In genomic region chr4:77706717-77707116, GRCh38 we compare ENCODE assay signal across 2 cellular contexts.
TF ChIP-seq lines count a peak whose summit lies in the region.

No MANE protein-coding gene starts in this region.

TF ChIP-seq in GM23338, 12 proteins besides CTCF, POLR2A, EP300 and RAD21:
- no peak for TF ChIP-seq EZH2 (IDR thresholded peaks at IDR 0.05; ENCODE audit: low read depth, unreplicated experiment)
- no peak for TF ChIP-seq ZNF462 (CRISPR knock-in tag; IDR thresholded peaks at IDR 0.05)
- TF ChIP-seq STAT1 (IDR thresholded peaks at IDR 0.05; ENCODE audit: unreplicated experiment), result no peak
- TF ChIP-seq POLR2AphosphoS5 (IDR thresholded peaks at IDR 0.05; ENCODE audit: low read depth), result no peak
- TF ChIP-seq ZNF331 (CRISPR knock-in tag; IDR thresholded peaks at IDR 0.05; ENCODE audit: low read depth), result no peak
- no peak for TF ChIP-seq EZH2phosphoT487 (IDR thresholded peaks at IDR 0.05; ENCODE audit: unreplicated experiment)
- no peak for TF ChIP-seq ZNF114 (CRISPR knock-in tag; IDR thresholded peaks at IDR 0.05)
- no peak for TF ChIP-seq NANOG (IDR thresholded peaks at IDR 0.05; ENCODE audit: borderline replicate concordance)
- no peak for TF ChIP-seq JUNB (IDR thresholded peaks at IDR 0.05; ENCODE audit: unreplicated experiment)
- TF ChIP-seq CREB1 (CRISPR knock-in tag; IDR thresholded peaks at IDR 0.05; ENCODE audit: low read depth), result no peak
- TF ChIP-seq, protein P1, sequence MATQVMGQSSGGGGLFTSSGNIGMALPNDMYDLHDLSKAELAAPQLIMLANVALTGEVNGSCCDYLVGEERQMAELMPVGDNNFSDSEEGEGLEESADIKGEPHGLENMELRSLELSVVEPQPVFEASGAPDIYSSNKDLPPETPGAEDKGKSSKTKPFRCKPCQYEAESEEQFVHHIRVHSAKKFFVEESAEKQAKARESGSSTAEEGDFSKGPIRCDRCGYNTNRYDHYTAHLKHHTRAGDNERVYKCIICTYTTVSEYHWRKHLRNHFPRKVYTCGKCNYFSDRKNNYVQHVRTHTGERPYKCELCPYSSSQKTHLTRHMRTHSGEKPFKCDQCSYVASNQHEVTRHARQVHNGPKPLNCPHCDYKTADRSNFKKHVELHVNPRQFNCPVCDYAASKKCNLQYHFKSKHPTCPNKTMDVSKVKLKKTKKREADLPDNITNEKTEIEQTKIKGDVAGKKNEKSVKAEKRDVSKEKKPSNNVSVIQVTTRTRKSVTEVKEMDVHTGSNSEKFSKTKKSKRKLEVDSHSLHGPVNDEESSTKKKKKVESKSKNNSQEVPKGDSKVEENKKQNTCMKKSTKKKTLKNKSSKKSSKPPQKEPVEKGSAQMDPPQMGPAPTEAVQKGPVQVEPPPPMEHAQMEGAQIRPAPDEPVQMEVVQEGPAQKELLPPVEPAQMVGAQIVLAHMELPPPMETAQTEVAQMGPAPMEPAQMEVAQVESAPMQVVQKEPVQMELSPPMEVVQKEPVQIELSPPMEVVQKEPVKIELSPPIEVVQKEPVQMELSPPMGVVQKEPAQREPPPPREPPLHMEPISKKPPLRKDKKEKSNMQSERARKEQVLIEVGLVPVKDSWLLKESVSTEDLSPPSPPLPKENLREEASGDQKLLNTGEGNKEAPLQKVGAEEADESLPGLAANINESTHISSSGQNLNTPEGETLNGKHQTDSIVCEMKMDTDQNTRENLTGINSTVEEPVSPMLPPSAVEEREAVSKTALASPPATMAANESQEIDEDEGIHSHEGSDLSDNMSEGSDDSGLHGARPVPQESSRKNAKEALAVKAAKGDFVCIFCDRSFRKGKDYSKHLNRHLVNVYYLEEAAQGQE (IDR thresholded peaks at IDR 0.05; ENCODE audit: unreplicated experiment), result no peak
- TF ChIP-seq, protein P2, sequence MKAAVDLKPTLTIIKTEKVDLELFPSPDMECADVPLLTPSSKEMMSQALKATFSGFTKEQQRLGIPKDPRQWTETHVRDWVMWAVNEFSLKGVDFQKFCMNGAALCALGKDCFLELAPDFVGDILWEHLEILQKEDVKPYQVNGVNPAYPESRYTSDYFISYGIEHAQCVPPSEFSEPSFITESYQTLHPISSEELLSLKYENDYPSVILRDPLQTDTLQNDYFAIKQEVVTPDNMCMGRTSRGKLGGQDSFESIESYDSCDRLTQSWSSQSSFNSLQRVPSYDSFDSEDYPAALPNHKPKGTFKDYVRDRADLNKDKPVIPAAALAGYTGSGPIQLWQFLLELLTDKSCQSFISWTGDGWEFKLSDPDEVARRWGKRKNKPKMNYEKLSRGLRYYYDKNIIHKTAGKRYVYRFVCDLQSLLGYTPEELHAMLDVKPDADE (IDR thresholded peaks at IDR 0.05), result no peak

TF ChIP-seq in H1, 55 proteins besides CTCF, POLR2A, EP300 and RAD21:
- TF ChIP-seq GTF2F1 (IDR thresholded peaks at IDR 0.05; ENCODE audit: borderline replicate concordance, low read depth, low read length) (no peak), NANOG (IDR thresholded peaks at IDR 0.05; ENCODE audit: insufficient read depth, low read depth, low read length, poor library complexity, severe bottlenecking) (no peak), CHD1 (IDR thresholded peaks at IDR 0.05; ENCODE audit: low read depth, low read length) (no peak), RFX5 (IDR thresholded peaks at IDR 0.05; ENCODE audit: borderline replicate concordance, low read depth, low read length) (no peak), RBBP5 (IDR thresholded peaks at IDR 0.05; ENCODE audit: borderline replicate concordance, low read depth, low read length) (no peak), MAX (IDR thresholded peaks at IDR 0.05) (no peak), TBP (IDR thresholded peaks at IDR 0.05; ENCODE audit: low read depth, low read length) (no peak), RNF2 (IDR thresholded peaks at IDR 0.05; ENCODE audit: borderline replicate concordance, low read depth, low read length, missing control alignments, poor library complexity, severe bottlenecking) (no peak), BCL11A (IDR thresholded peaks at IDR 0.05; ENCODE audit: low read depth in 2 of 2, low read length in 2 of 2) (no peak), SAP30 (IDR thresholded peaks at IDR 0.05; ENCODE audit: insufficient read depth, insufficient replicate concordance, low read length) (no peak), SIN3A (conservative IDR thresholded peaks at IDR 0.05 in 1 of 2, IDR thresholded peaks at IDR 0.05 in 1 of 2; ENCODE audit: low read depth in 1 of 2, low read length in 2 of 2) (no peak), SUZ12 (IDR thresholded peaks at IDR 0.05; ENCODE audit: low read length) (no peak), MAFK (IDR thresholded peaks at IDR 0.05; ENCODE audit: low read depth, low read length) (no peak), CBX5 (IDR thresholded peaks at IDR 0.05; ENCODE audit: low read depth, low read length) (no peak), TAF1 (IDR thresholded peaks at IDR 0.05; ENCODE audit: low read depth, low read length) (no peak), CTBP2 (IDR thresholded peaks at IDR 0.05; ENCODE audit: borderline replicate concordance, insufficient read depth, insufficient read length, low read length) (no peak), JUN (IDR thresholded peaks at IDR 0.05; ENCODE audit: low read depth, low read length) (no peak), GABPA (IDR thresholded peaks at IDR 0.05; ENCODE audit: borderline replicate concordance, insufficient read depth, low read length) (no peak), KDM4A (IDR thresholded peaks at IDR 0.05; ENCODE audit: low read depth, low read length, severe bottlenecking) (no peak)
